In the genomic region with DNA sequence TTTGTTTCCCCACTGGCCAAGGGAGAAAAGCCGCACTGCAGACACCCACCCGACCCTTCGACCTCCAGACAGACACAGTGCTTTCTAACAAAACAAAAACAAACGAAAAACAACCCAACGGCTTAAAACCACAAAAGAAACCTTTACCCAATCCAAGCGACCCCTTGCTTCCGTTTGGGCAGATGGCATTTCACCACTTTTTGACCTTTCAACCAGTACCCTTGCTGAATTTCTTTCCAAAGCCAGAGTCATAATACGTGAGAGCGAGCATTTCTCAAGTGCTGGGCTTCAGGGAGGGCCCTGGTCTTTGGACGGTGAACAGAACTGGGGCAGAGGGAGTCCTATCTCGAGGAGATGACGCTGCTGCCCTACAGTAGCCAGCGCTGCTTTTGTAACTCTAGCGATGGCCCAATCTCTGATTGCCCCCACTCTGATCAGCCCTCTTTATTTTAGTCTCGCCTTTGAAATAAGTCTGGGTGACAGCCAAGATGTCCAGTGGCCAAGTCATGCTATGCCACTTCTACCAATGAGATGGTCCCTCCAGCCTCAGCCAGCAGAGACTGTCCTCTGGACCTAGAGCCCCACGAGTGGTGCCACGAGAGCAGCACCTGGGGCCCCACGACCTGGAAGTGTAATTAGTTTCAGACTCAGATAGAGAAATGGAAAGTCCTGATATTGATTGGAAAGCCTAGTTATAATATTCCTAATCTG, we compare ENCODE assay signal across 12 cellular contexts. TPM values are rescaled to one million over a fixed set of nuclear protein-coding genes. Genes with fewer than 3 reads are reported as not detected.
DNase-seq lines count a peak whose midpoint lies in the region; ATAC-seq and TF ChIP-seq lines count a peak whose summit lies in the region.
"Had no signal": no experiment of that assay in that cellular context is flagged by ENCODE, and none has a peak within 500 bp of the region (broad histone marks: within the 10 kb centered on the region; RNA-seq: fewer than 3 reads in every experiment).

No MANE protein-coding gene starts in this region.

- H3K4me1 ChIP-seq in H9 (ENCODE audit: insufficient read depth, low read length) (no peaks in the 10 kb centered on the region), heart left ventricle (peaks cover 0 to 28% (median 11%) of the 10 kb centered on the region in 12 donors), skeletal muscle tissue (ENCODE audit: control insufficient read depth in 3 of 3, insufficient read depth in 3 of 3, low read length in 3 of 3) (peaks cover 0 to 12% (median 4%) of the 10 kb centered on the region in 3 donors)

- no peak overlapping the region for H4K5ac ChIP-seq in H9 (ENCODE audit: insufficient read length, low read depth, low read length)

- no peak overlapping the region for H2BK120ac ChIP-seq in H9 (ENCODE audit: low read depth, low read length, poor library complexity, severe bottlenecking)

- H3T11ph ChIP-seq in H9 (ENCODE audit: low read length), result no peak overlapping the region

- H3K9me3 ChIP-seq in H9 (ENCODE audit: control insufficient read depth, low read depth, low read length) (no peaks in the 10 kb centered on the region), heart left ventricle (no peaks in the 10 kb centered on the region), skeletal muscle tissue (ENCODE audit: control insufficient read depth in 3 of 3, low read length in 3 of 3) (no peaks in the 10 kb centered on the region)
- H3K9me3 ChIP-seq: mucosa of descending colon had no signal

- H3K27me3 ChIP-seq in H9 (ENCODE audit: insufficient read depth, low read length) (no peaks in the 10 kb centered on the region; the same call in 1 of the 2 replicates), heart left ventricle (no peaks in the 10 kb centered on the region), skeletal muscle tissue (ENCODE audit: control insufficient read depth in 3 of 3, insufficient read depth in 3 of 3, low read length in 3 of 3) (no peaks in the 10 kb centered on the region)

- H2BK12ac ChIP-seq in H9 (ENCODE audit: insufficient read length, low read depth, low read length), result no peak overlapping the region

- H3K4ac ChIP-seq in H9 (ENCODE audit: low read depth, low read length), result no peak overlapping the region

- H3K23me2 ChIP-seq in H9 (ENCODE audit: insufficient read length, low read depth, low read length, poor library complexity, severe bottlenecking), result no peaks in the 10 kb centered on the region

- H3K36me3 ChIP-seq in heart left ventricle (no peaks in the 10 kb centered on the region), skeletal muscle tissue (ENCODE audit: control insufficient read depth in 3 of 3, insufficient read depth in 3 of 3, low read length in 3 of 3) (no peaks in the 10 kb centered on the region)

- peak; percentile 22 for DNase-seq in H9
- DNase-seq in SKM-1 treated with dmso at 0.1 percent for 144 hours (lab: John Stamatoyannopoulos, UW; ENCODE audit: unreplicated experiment), result peak; percentile 51
- DNase-seq in heart left ventricle, result peak; percentile 63 to 91 (median 79)
- no peak for DNase-seq in HCEC 1CT
- no peak for DNase-seq in glutamatergic neuron
- DNase-seq: activated gamma-delta T cell, NCI-H1694 treated with DMSO at 0.1 percent for 48 hours, SW 1271 had no signal

- no peak overlapping the region for H4K8ac ChIP-seq in H9 (replicated peaks; ENCODE audit: insufficient read length, low read depth, low read length)

- H3K27ac Mint-ChIP-seq in H9 (no peak overlapping the region), glutamatergic neuron (ENCODE audit: unreplicated experiment) (no peak overlapping the region)

- H2AK5ac ChIP-seq in H9 (ENCODE audit: insufficient read length, low read length), result no peak overlapping the region

- H3K4me3 Mint-ChIP-seq in H9, result no peak overlapping the region
- no peak overlapping the region for H3K4me3 Mint-ChIP-seq in glutamatergic neuron (ENCODE audit: unreplicated experiment)

- intact Hi-C loops in heart left ventricle (cut with DNase I), result no loop called here

- H3K4me1 Mint-ChIP-seq in H9 (peaks cover 2 to 3% of the 10 kb centered on the region in 2 experiments; a peak in 1 of 4 replicates), glutamatergic neuron (ENCODE audit: low read depth, unreplicated experiment) (peaks cover 4% of the 10 kb centered on the region)

- no CpG with 5 or more reads among the region's 18 CpGs for WGBS in H9 (ENCODE audit: extremely low coverage, insufficient read length, low lambda C conversion rate)
- WGBS in heart left ventricle, 4 donors, result 40 to 58% (median 53%) methylated on average over 18 of the region's 18 CpGs

- H3K9me3 Mint-ChIP-seq in H9, result peaks cover 0 to under 1% of the 10 kb centered on the region in 2 experiments; a peak in 2 of 5 replicates
- H3K9me3 Mint-ChIP-seq in glutamatergic neuron (ENCODE audit: unreplicated experiment), result peaks cover 2% of the 10 kb centered on the region

- no peak overlapping the region for H2BK20ac ChIP-seq in H9 (ENCODE audit: low read depth, low read length, poor library complexity, severe bottlenecking)

- H3K27me3 Mint-ChIP-seq in H9 (ENCODE audit: low read depth) (peaks cover 15% of the 10 kb centered on the region), glutamatergic neuron (ENCODE audit: unreplicated experiment) (peaks cover 1% of the 10 kb centered on the region)

- H3K18ac ChIP-seq in H9 (ENCODE audit: insufficient read length, low read depth, low read length), result no peak overlapping the region

- no peak overlapping the region for H4K91ac ChIP-seq in H9 (ENCODE audit: insufficient read length, low read depth, low read length)

- TF ChIP-seq CTCF in H9 (conservative IDR thresholded peaks at IDR 0.05) (no peak), heart left ventricle (IDR thresholded peaks at IDR 0.05) (no peak), glutamatergic neuron (IDR thresholded peaks at IDR 0.05; ENCODE audit: partially characterized antibody, unreplicated experiment) (no peak)

- H3K79me1 ChIP-seq in H9 (ENCODE audit: insufficient read depth, low read depth, low read length, poor library complexity, severe bottlenecking), result no peaks in the 10 kb centered on the region

- H3K36me3 Mint-ChIP-seq in H9 (ENCODE audit: insufficient read depth in 1 of 3, low read depth in 3 of 3) (no peaks in the 10 kb centered on the region; a peak in 1 of 7 replicates), glutamatergic neuron (ENCODE audit: unreplicated experiment) (no peaks in the 10 kb centered on the region)

- H4K20me1 ChIP-seq in H9 (ENCODE audit: control insufficient read depth, insufficient read depth, insufficient read length), result no peaks in the 10 kb centered on the region

- H3K23ac ChIP-seq in H9 (ENCODE audit: insufficient read length, low read depth, low read length), result no peak overlapping the region

- H3K14ac ChIP-seq in H9 (ENCODE audit: insufficient read depth, low read length), result no peak overlapping the region

- H3K4me3 ChIP-seq in heart left ventricle (peak overlapping the region in 9 of 12 donors; percentile 32 to 54 (median 45)), skeletal muscle tissue (ENCODE audit: low read length in 3 of 3) (peak overlapping the region in 2 of 3 donors; percentile 29 to 55)
- H3K4me3 ChIP-seq: mucosa of descending colon had no signal

- no peaks in the 10 kb centered on the region for H3K79me2 ChIP-seq in H9 (ENCODE audit: insufficient read depth, low read length)

- no peak overlapping the region for H2AFZ ChIP-seq in H9 (ENCODE audit: low read length)

- H3K9ac ChIP-seq in H9 (ENCODE audit: extremely low read depth, insufficient read length, low read length), result no peak overlapping the region
- peak overlapping the region; percentile 33 to 62 (median 51) for H3K9ac ChIP-seq in skeletal muscle tissue (ENCODE audit: low read depth in 1 of 3, low read length in 3 of 3)

- no peak overlapping the region for H3K4me2 ChIP-seq in H9 (ENCODE audit: insufficient read depth, insufficient read length, low read length)

- H2BK5ac ChIP-seq in H9 (ENCODE audit: insufficient read length, low read length), result no peak overlapping the region

- H3K27ac ChIP-seq in H9 (ENCODE audit: insufficient read length, low read depth, low read length), result no peak overlapping the region
- peak overlapping the region; percentile 64 to 96 (median 87) for H3K27ac ChIP-seq in heart left ventricle
- peak overlapping the region; percentile 75 for H3K27ac ChIP-seq in skeletal muscle tissue (ENCODE audit: low read depth, low read length)

- peak; percentile 98 to 99 (median 98) for ATAC-seq in heart left ventricle
- ATAC-seq in GM21529 (IDR thresholded peaks at IDR 0.05; ENCODE audit: unreplicated experiment), result no peak
- no peak for ATAC-seq in HG02884 (IDR thresholded peaks at IDR 0.05; ENCODE audit: unreplicated experiment)
- ATAC-seq: mucosa of descending colon had no signal

- no peak overlapping the region for H2BK15ac ChIP-seq in H9 (ENCODE audit: low read depth, low read length)

- peak in 1 of 2 donors; percentile 67 for TF ChIP-seq POLR2A in heart left ventricle (IDR thresholded peaks at IDR 0.05)

- no peak overlapping the region for H3K56ac ChIP-seq in H9 (ENCODE audit: insufficient read length, low read depth, low read length)

RNA-seq across cellular contexts. Expression of gene ADIPOR2, which starts 21.9 kb away (rescaled TPM):
- total RNA-seq in H9 (2021), result 44.2 and 45.3 TPM in 2 replicates
- 10 to 100 TPM; 28.1 to 52.5 (median 36.7) TPM for total RNA-seq in heart left ventricle
- 10 to 100 TPM; 17.7 to 41.2 TPM for polyA plus RNA-seq in heart left ventricle
- 35.5 TPM for total RNA-seq in skeletal muscle tissue
- total RNA-seq in glutamatergic neuron (ENCODE audit: unreplicated experiment), result 43.3 TPM

RNA-seq across cellular contexts. Expression of gene WNT5B, which starts 40.0 kb away (rescaled TPM):
- total RNA-seq in H9 (2021) (0.61 and 1.5 TPM in 2 replicates), heart left ventricle (1 to 10 TPM in 5 of 9 donors, under 1 TPM in 4; 0.52 to 3.9 (median 1.3) TPM), skeletal muscle tissue (30.3 TPM), glutamatergic neuron (ENCODE audit: unreplicated experiment) (16.3 TPM)
- polyA plus RNA-seq in heart left ventricle, result 1 to 10 TPM; 1.3 to 1.7 TPM

Comparison
In these comparisons a context has a peak if more than half of its experiments do, and no peak if none do; other contexts are left out.
1. DNase-seq: peak in H9 (single experiment), SKM-1 treated with dmso at 0.1 percent for 144 hours (single experiment) and heart left ventricle (5 of 5); none in HCEC 1CT (single experiment) and glutamatergic neuron (single experiment).
2. ATAC-seq: peak in heart left ventricle (4 of 4); none in GM21529 (single experiment) and HG02884 (single experiment).